Comparison of ENCODE assay signal across 9 cellular contexts in the genomic region with DNA sequence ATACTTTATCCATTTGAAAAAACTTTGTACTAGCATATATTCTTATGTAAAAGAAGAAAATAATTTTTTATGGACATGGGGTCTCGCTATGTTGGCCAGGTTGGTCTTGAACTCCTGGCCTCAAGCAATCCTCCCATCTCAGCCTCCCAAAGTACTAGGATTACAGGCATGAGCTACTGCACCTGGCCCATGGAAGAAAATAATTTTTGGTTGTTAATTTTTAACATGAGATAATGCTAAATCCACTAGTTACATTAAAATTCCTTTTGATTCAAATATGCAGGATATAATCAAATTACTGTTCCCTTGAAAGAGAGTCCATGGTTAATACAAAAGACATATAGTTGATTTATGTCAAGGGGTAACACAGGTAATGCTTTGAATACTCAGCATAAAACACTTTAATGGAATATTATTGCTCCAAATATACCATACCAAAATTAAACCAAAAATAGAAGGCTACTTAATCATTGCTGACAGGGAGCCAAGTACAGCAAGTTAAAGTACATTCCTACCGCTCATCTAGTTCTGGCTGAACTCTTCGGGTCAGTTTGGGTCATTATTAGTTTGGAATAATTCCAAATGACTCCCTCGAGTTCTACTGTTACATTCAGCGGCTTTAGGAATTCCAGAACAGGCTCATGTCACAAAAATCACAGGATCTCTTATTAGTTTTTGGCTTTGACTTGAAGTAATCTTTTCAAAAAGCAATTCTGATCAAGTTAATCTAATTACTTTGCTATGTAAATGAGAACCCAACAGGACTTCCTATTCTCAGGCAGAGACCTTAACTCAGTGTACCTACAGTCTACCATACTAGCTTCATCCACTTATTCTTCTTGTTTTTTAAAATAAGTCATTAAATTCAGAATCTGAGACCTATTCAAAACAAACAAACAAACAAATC. TPM values are rescaled to one million over a fixed set of nuclear protein-coding genes. Genes with fewer than 3 reads are reported as not detected.
DNase-seq lines count a peak whose midpoint lies in the region; ATAC-seq and TF ChIP-seq lines count a peak whose summit lies in the region.
"Had no signal": no experiment of that assay in that cellular context is flagged by ENCODE, and none has a peak within 500 bp of the region (broad histone marks: within the 10 kb centered on the region; RNA-seq: fewer than 3 reads in every experiment).

No MANE protein-coding gene starts in this region.

- BruUV-seq in Caco-2 (replicated peaks; lab: Mats Ljungman, UMichigan): no TSS peak

- peaks cover 42 to 92% (median 78%) of the 10 kb centered on the region in 7 donors for H3K4me1 Mint-ChIP-seq in naive thymus-derived CD4-positive, alpha-beta T cell
- no peaks in the 10 kb centered on the region for H3K4me1 Mint-ChIP-seq in Caco-2 (ENCODE audit: low read depth, unreplicated experiment)

- no peaks in the 10 kb centered on the region for H3K9me3 ChIP-seq in naive thymus-derived CD4-positive, alpha-beta T cell (ENCODE audit: control insufficient read depth in 2 of 3, low read length in 3 of 3)
- no peaks in the 10 kb centered on the region for H3K9me3 ChIP-seq in Caco-2

- peaks cover 0 to 5% (median 0%) of the 10 kb centered on the region in 11 donors for H3K9me3 Mint-ChIP-seq in naive thymus-derived CD4-positive, alpha-beta T cell
- H3K9me3 Mint-ChIP-seq in Caco-2 (ENCODE audit: unreplicated experiment): no peaks in the 10 kb centered on the region

- H3K36me3 Mint-ChIP-seq in naive thymus-derived CD4-positive, alpha-beta T cell: peaks cover 0 to 19% (median 9%) of the 10 kb centered on the region in 5 donors
- H3K36me3 Mint-ChIP-seq in Caco-2 (ENCODE audit: insufficient read depth, unreplicated experiment): no peaks in the 10 kb centered on the region

- ATAC-seq in naive thymus-derived CD4-positive, alpha-beta T cell: no peak
- ATAC-seq in HG03354 (IDR thresholded peaks at IDR 0.05; ENCODE audit: poor library complexity, severe bottlenecking, unreplicated experiment): no peak

- H3K4me3 Mint-ChIP-seq in naive thymus-derived CD4-positive, alpha-beta T cell: peak overlapping the region in 5 of 10 donors; percentile 10 to 59 (median 43)
- no peak overlapping the region for H3K4me3 Mint-ChIP-seq in Caco-2 (ENCODE audit: unreplicated experiment)

- no peak overlapping the region for H3K4me3 ChIP-seq in naive thymus-derived CD4-positive, alpha-beta T cell (ENCODE audit: low read length)
- no peak overlapping the region for H3K4me3 ChIP-seq in Caco-2 (ENCODE audit: low read depth, low read length)

- H3K27ac Mint-ChIP-seq in naive thymus-derived CD4-positive, alpha-beta T cell: peak overlapping the region in 8 of 9 donors; percentile 44 to 82 (median 70)
- H3K27ac Mint-ChIP-seq in Caco-2 (ENCODE audit: unreplicated experiment): no peak overlapping the region

- POLR2A ChIA-PET in naive thymus-derived CD4-positive, alpha-beta T cell (lab: Charles Lee): interaction anchor here (0.6 kb wide), 1 partner anchor 1374 kb away, joined by 3 read pairs; no protein-coding TSS in a partner anchor
- POLR2A ChIA-PET in Caco-2 (lab: Charles Lee): no interaction called here

- DNase-seq in AG08395 (ENCODE audit: low spot score) (peak; percentile 80), LHCN-M2 (ENCODE audit: low read depth) (peak; percentile 90), epidermal melanocyte (ENCODE audit: insufficient read length, low spot score) (peak; percentile 54), NCI-H1694 (lab: John Stamatoyannopoulos, UW) (no peak), Caco-2 (no peak)
- DNase-seq in naive thymus-derived CD4-positive, alpha-beta T cell: no peak
- DNase-seq in activated CD4-positive, alpha-beta T cell treated with anti-CD3 and anti-CD28 coated beads for 1 hour: no peak
- DNase-seq: stimulated activated naive CD4-positive, alpha-beta T cell treated with Interleukin-2 at 50 U/mL for 16 hours had no signal

- CTCF ChIA-PET in naive thymus-derived CD4-positive, alpha-beta T cell (lab: Charles Lee): interaction anchor here (0.7 kb wide), 1 partner anchor 333 kb away, joined by 3 read pairs; a partner anchor contains a TSS
- CTCF ChIA-PET in Caco-2 (lab: Charles Lee): interaction anchor here (0.6 kb wide), 1 partner anchor 550 kb away, joined by 3 read pairs; no protein-coding TSS in a partner anchor

- no peaks in the 10 kb centered on the region for H3K27me3 ChIP-seq in naive thymus-derived CD4-positive, alpha-beta T cell (ENCODE audit: control insufficient read depth in 2 of 2, insufficient read depth in 2 of 2, low read length in 2 of 2)
- H3K27me3 ChIP-seq in Caco-2 (replicated peaks; ENCODE audit: control insufficient read depth, insufficient read depth, low read length): no peaks in the 10 kb centered on the region

- intact Hi-C loops in naive thymus-derived CD4-positive, alpha-beta T cell (cut with micrococcal nuclease): no loop called here
- intact Hi-C loops in Caco-2 (cut with micrococcal nuclease; ENCODE audit: unreplicated experiment): no loop called here

- no peak overlapping the region for H3K27ac ChIP-seq in naive thymus-derived CD4-positive, alpha-beta T cell (ENCODE audit: low read depth, low read length)

- TF ChIP-seq CTCF in Caco-2 (IDR thresholded peaks at IDR 0.05; ENCODE audit: insufficient read depth in 1 of 2, low read depth in 1 of 2, low read length in 1 of 2, severe bottlenecking in 1 of 2, unreplicated experiment in 1 of 2): no peak

- H3K36me3 ChIP-seq in naive thymus-derived CD4-positive, alpha-beta T cell (ENCODE audit: control insufficient read depth in 2 of 3, insufficient read depth in 3 of 3, low read length in 3 of 3): no peaks in the 10 kb centered on the region
- H3K36me3 ChIP-seq in Caco-2 (ENCODE audit: control insufficient read depth, insufficient read depth, low read length): no peaks in the 10 kb centered on the region

- H3K4me1 ChIP-seq in naive thymus-derived CD4-positive, alpha-beta T cell (ENCODE audit: control insufficient read depth in 2 of 2, insufficient read depth in 2 of 2, low read length in 2 of 2): peaks cover 9 to 17% of the 10 kb centered on the region in 2 donors
- peaks cover 6% of the 10 kb centered on the region; the same call in 1 of the 2 replicates for H3K4me1 ChIP-seq in Caco-2

- no peaks in the 10 kb centered on the region for H3K27me3 Mint-ChIP-seq in naive thymus-derived CD4-positive, alpha-beta T cell
- H3K27me3 Mint-ChIP-seq in Caco-2 (ENCODE audit: insufficient read depth, unreplicated experiment): no peaks in the 10 kb centered on the region

RNA-seq across cellular contexts. Expression of a gene that starts 6.1 kb away (rescaled TPM):
- total RNA-seq in LHCN-M2 (2014; rRNA removed) (21.1 and 23.0 TPM in 2 replicates), Caco-2 (2022) (13.0 and 13.9 TPM in 2 replicates)
- 5.8 TPM for polyA plus RNA-seq in LHCN-M2 (2012)
- total RNA-seq in naive thymus-derived CD4-positive, alpha-beta T cell: 10 to 100 TPM; 19.7 to 49.6 (median 38.7) TPM
- 10 to 100 TPM; 10.2 to 11.6 TPM for polyA plus RNA-seq in naive thymus-derived CD4-positive, alpha-beta T cell

Comparison
In these comparisons a context has a peak if more than half of its experiments do, and no peak if none do; other contexts are left out.
1. DNase-seq: peak in AG08395 (single experiment), LHCN-M2 (single experiment) and epidermal melanocyte (single experiment); none in naive thymus-derived CD4-positive, alpha-beta T cell (0 of 9), NCI-H1694 (single experiment), activated CD4-positive, alpha-beta T cell treated with anti-CD3 and anti-CD28 coated beads for 1 hour (single experiment) and Caco-2 (0 of 2).